8 cellular contexts compared by ENCODE assay signal in genomic region chr11:130159657-130160459, GRCh38. TPM values are rescaled to one million over a fixed set of nuclear protein-coding genes. Genes with fewer than 3 reads are reported as not detected.
DNase-seq lines count a peak whose midpoint lies in the region; ATAC-seq, FAIRE-seq and TF ChIP-seq lines count a peak whose summit lies in the region.

Gene ST14, plus strand, starts transcription at chr11:130159782. Its CDS starts 198 bp downstream, at chr11:130159980.

- peaks cover 1% of the 10 kb centered on the region for H3K4me1 Mint-ChIP-seq in T-helper 2 cell treated with Interferon-gamma antibody and Interleukin-4, amounts not matched to agents 5 μg/mL and 100 μg/mL, for 36 hours (ENCODE audit: low read depth)

- H3K27me3 Mint-ChIP-seq in T-helper 2 cell treated with Interferon-gamma antibody and Interleukin-4, amounts not matched to agents 5 μg/mL and 100 μg/mL, for 36 hours (ENCODE audit: low read depth): peaks cover 53% of the 10 kb centered on the region

- peaks cover 0 to 51% (median 31%) of the 10 kb centered on the region in 45 donors for H3K27me3 ChIP-seq in dorsolateral prefrontal cortex
- H3K27me3 ChIP-seq in muscle layer of duodenum (ENCODE audit: low read depth, low read length): no peaks in the 10 kb centered on the region

- no peak for ATAC-seq in HG03139 (IDR thresholded peaks at IDR 0.05; ENCODE audit: unreplicated experiment)

- H3K4me3 Mint-ChIP-seq in T-helper 2 cell treated with Interferon-gamma antibody and Interleukin-4, amounts not matched to agents 5 μg/mL and 100 μg/mL, for 36 hours: peak within 1 kb of the TSS; percentile 37

- no peaks in the 10 kb centered on the region for H3K9me3 ChIP-seq in muscle layer of duodenum (ENCODE audit: control insufficient read depth in 1 of 2, low read length in 2 of 2)

- peak within 1 kb of the TSS; percentile 2 to 64 (median 44) for H3K4me3 ChIP-seq in dorsolateral prefrontal cortex
- peak within 1 kb of the TSS; percentile 57 to 60 for H3K4me3 ChIP-seq in muscle layer of duodenum (ENCODE audit: low read depth in 1 of 2, low read length in 2 of 2)

- no peaks in the 10 kb centered on the region for H3K36me3 ChIP-seq in muscle layer of duodenum (ENCODE audit: control insufficient read depth in 1 of 2, insufficient read depth in 2 of 2, low read length in 2 of 2)

- no peaks in the 10 kb centered on the region for H3K36me3 Mint-ChIP-seq in T-helper 2 cell treated with Interferon-gamma antibody and Interleukin-4, amounts not matched to agents 5 μg/mL and 100 μg/mL, for 36 hours (ENCODE audit: low read depth)

- H3K4me1 ChIP-seq in muscle layer of duodenum (ENCODE audit: control insufficient read depth in 1 of 2, insufficient read depth in 2 of 2, low read length in 2 of 2): peaks cover 0 to 5% of the 10 kb centered on the region in 2 donors

- TF ChIP-seq CTCF in dorsolateral prefrontal cortex (IDR thresholded peaks at IDR 0.05 in 54 of 56, conservative IDR thresholded peaks at IDR 0.05 in 2 of 56; ENCODE audit: low read depth in 1 of 56, partially characterized antibody in 56 of 56): no peak

- no peak within 1 kb of the TSS for H3K27ac Mint-ChIP-seq in T-helper 2 cell treated with Interferon-gamma antibody and Interleukin-4, amounts not matched to agents 5 μg/mL and 100 μg/mL, for 36 hours

- intact Hi-C loops in dorsolateral prefrontal cortex (cut with DNase I): no loop called here

- H3K27ac ChIP-seq in dorsolateral prefrontal cortex (no peak within 1 kb of the TSS), muscle layer of duodenum (ENCODE audit: low read length) (peak within 1 kb of the TSS; percentile 90)

- H3K9me3 Mint-ChIP-seq in T-helper 2 cell treated with Interferon-gamma antibody and Interleukin-4, amounts not matched to agents 5 μg/mL and 100 μg/mL, for 36 hours: no peaks in the 10 kb centered on the region

- DNase-seq in T-helper 2 cell treated with Interferon-gamma antibody and Interleukin-4, amounts not matched to agents 5 μg/mL and 100 μg/mL, for 36 hours (ENCODE audit: low spot score): no peak
- DNase-seq in T-helper 2 cell (no peak), NCI-H2196 treated with DMSO at 0.1 percent for 48 hours (lab: John Stamatoyannopoulos, UW; ENCODE audit: unreplicated experiment) (peak; percentile 35), dorsolateral prefrontal cortex (peak in 1 of 10 donors; percentile 28), HTR-8/SVneo (ENCODE audit: insufficient read length, low spot score) (no peak), NCI-H187 treated with DMSO at 0.1 percent for 48 hours (lab: John Stamatoyannopoulos, UW) (no peak)

- no peak for FAIRE-seq in HTR-8/SVneo (lab: Jason Lieb, UNC)

RNA-seq across cellular contexts. Expression of gene ST14, which starts in this region (rescaled TPM):
- total RNA-seq in dorsolateral prefrontal cortex: 1 to 10 TPM in 104 of 120 experiments, under 1 TPM in 16; 0.36 to 8.6 (median 1.7) TPM
